ENCODE assay signal across 29 cellular contexts in genomic region chr3:114596147-114596546, GRCh38.
"Had no signal": no experiment of that assay in that cellular context is flagged by ENCODE, and none has a peak within 500 bp of the region (broad histone marks: within the 10 kb centered on the region; RNA-seq: fewer than 3 reads in every experiment).

No MANE protein-coding gene starts in this region.

- H3K27ac Mint-ChIP-seq: activated CD4-positive, alpha-beta memory T cell treated with anti-CD3 and anti-CD28 coated beads, Interleukin-2, amount 10 ng/mL, durations not matched to agents 7 days and 5 days; activated CD4-positive, alpha-beta T cell treated with anti-CD3 and anti-CD28 coated beads for 36 hours; activated CD4-positive, alpha-beta T cell treated with anti-CD3 and anti-CD28 coated beads, Interleukin-2, amount 10 ng/mL, durations not matched to agents 24 days and 14 days; activated naive CD8-positive, alpha-beta T cell; activated T-cell treated with anti-CD3 and anti-CD28 coated beads, Interleukin-2, amount 50 U/mL, for 24 hours; activated T-helper 17 cell treated with anti-CD3 and anti-CD28 coated beads, Interleukin-2, amount 50 U/mL, for 72 hours had no signal

- DNase-seq: activated CD4-positive, alpha-beta memory T cell treated with anti-CD3 and anti-CD28 coated beads, Interleukin-2, amount 10 ng/mL, durations not matched to agents 7 days and 5 days; activated CD4-positive, alpha-beta T cell treated with anti-CD3 and anti-CD28 coated beads for 36 hours; activated CD4-positive, alpha-beta T cell treated with anti-CD3 and anti-CD28 coated beads, Interleukin-2, amount 10 ng/mL, durations not matched to agents 24 days and 14 days; activated CD4-positive, CD25-positive, alpha-beta regulatory T cell; activated CD4-positive, CD25-positive, alpha-beta regulatory T cell treated with anti-CD3 and anti-CD28 coated beads, Interleukin-2, amount 50 U/mL, for 72 hours; activated CD8-positive, alpha-beta memory T cell treated with anti-CD3 and anti-CD28 coated beads, Interleukin-2, amount 50 U/mL, for 48 hours; activated effector memory CD4-positive, alpha-beta T cell treated with Interleukin-2 at 50 U/mL for 16 hours; activated gamma-delta T cell treated with Interleukin-2 at 50 U/mL for 16 hours; activated naive CD4-positive, alpha-beta T cell treated with anti-CD3 and anti-CD28 coated beads, Interleukin-2, amount 50 U/mL, for 16 hours; activated naive CD4-positive, alpha-beta T cell treated with Interleukin-2 at 50 U/mL for 16 hours; activated T-cell treated with anti-CD3 and anti-CD28 coated beads for 4 hours; activated T-cell treated with anti-CD3 and anti-CD28 coated beads, Interleukin-2, amount 50 U/mL, for 24 hours; amniotic stem cell; anterior cingulate cortex; caudate nucleus; cortex of kidney; dermis blood vessel endothelial cell; effector CD8-positive, alpha-beta T cell; esophagus squamous epithelium; head of caudate nucleus; T-helper 2 cell had no signal

- H3K4me1 Mint-ChIP-seq: activated CD4-positive, alpha-beta memory T cell treated with anti-CD3 and anti-CD28 coated beads, Interleukin-2, amount 10 ng/mL, durations not matched to agents 7 days and 5 days; activated CD4-positive, alpha-beta T cell treated with anti-CD3 and anti-CD28 coated beads for 36 hours; activated CD4-positive, alpha-beta T cell treated with anti-CD3 and anti-CD28 coated beads, Interleukin-2, amount 10 ng/mL, durations not matched to agents 24 days and 14 days; activated T-helper 17 cell treated with anti-CD3 and anti-CD28 coated beads, Interleukin-2, amount 50 U/mL, for 72 hours had no signal

- H3K27me3 ChIP-seq: esophagus squamous epithelium had no signal

- H3K9me3 Mint-ChIP-seq: activated CD4-positive, alpha-beta memory T cell treated with anti-CD3 and anti-CD28 coated beads, Interleukin-2, amount 10 ng/mL, durations not matched to agents 7 days and 5 days; activated CD4-positive, alpha-beta T cell treated with anti-CD3 and anti-CD28 coated beads, Interleukin-2, amount 10 ng/mL, durations not matched to agents 24 days and 14 days; activated T-cell treated with anti-CD3 and anti-CD28 coated beads, Interleukin-2, amount 50 U/mL, for 24 hours; activated T-helper 17 cell treated with anti-CD3 and anti-CD28 coated beads, Interleukin-2, amount 50 U/mL, for 72 hours had no signal

- ATAC-seq: activated CD4-positive, alpha-beta T cell treated with anti-CD3 and anti-CD28 coated beads for 36 hours; activated T-helper 17 cell treated with anti-CD3 and anti-CD28 coated beads, Interleukin-2, amount 50 U/mL, for 72 hours had no signal

- H3K4me1 ChIP-seq: esophagus squamous epithelium had no signal

- H3K27me3 Mint-ChIP-seq: activated CD4-positive, alpha-beta memory T cell treated with anti-CD3 and anti-CD28 coated beads, Interleukin-2, amount 10 ng/mL, durations not matched to agents 7 days and 5 days; activated CD4-positive, alpha-beta T cell treated with anti-CD3 and anti-CD28 coated beads for 36 hours; activated CD4-positive, alpha-beta T cell treated with anti-CD3 and anti-CD28 coated beads, Interleukin-2, amount 10 ng/mL, durations not matched to agents 24 days and 14 days; activated naive CD8-positive, alpha-beta T cell; activated T-cell treated with anti-CD3 and anti-CD28 coated beads, Interleukin-2, amount 50 U/mL, for 24 hours; activated T-helper 17 cell treated with anti-CD3 and anti-CD28 coated beads, Interleukin-2, amount 50 U/mL, for 72 hours had no signal

- H3K9me3 ChIP-seq: esophagus squamous epithelium had no signal

- H3K27ac ChIP-seq: epithelial cell of prostate, esophagus squamous epithelium had no signal

- H3K4me3 Mint-ChIP-seq: activated CD4-positive, alpha-beta memory T cell treated with anti-CD3 and anti-CD28 coated beads, Interleukin-2, amount 10 ng/mL, durations not matched to agents 7 days and 5 days; activated CD4-positive, alpha-beta T cell treated with anti-CD3 and anti-CD28 coated beads for 36 hours; activated CD4-positive, alpha-beta T cell treated with anti-CD3 and anti-CD28 coated beads, Interleukin-2, amount 10 ng/mL, durations not matched to agents 24 days and 14 days; activated naive CD8-positive, alpha-beta T cell; activated T-cell treated with anti-CD3 and anti-CD28 coated beads, Interleukin-2, amount 50 U/mL, for 24 hours; activated T-helper 17 cell treated with anti-CD3 and anti-CD28 coated beads, Interleukin-2, amount 50 U/mL, for 72 hours had no signal

- H3K36me3 ChIP-seq: esophagus squamous epithelium had no signal

- H3K4me3 ChIP-seq: esophagus squamous epithelium had no signal

- FAIRE-seq: astrocyte, colon, endometrium, endothelial cell of umbilical vein, frontal cortex had no signal
